Comparison of ENCODE assay signal across 8 cellular contexts in genomic region chr6:15245361-15246216, GRCh38. TPM values are rescaled to one million over a fixed set of nuclear protein-coding genes. Genes with fewer than 3 reads are reported as not detected.
DNase-seq lines count a peak whose midpoint lies in the region; ATAC-seq, FAIRE-seq and TF ChIP-seq lines count a peak whose summit lies in the region.

Gene JARID2 (plus strand): TSS chr6:15246069. CDS start chr6:15246540, 471 bp downstream.

- peak within 1 kb of the TSS; percentile 21; the same call in 2 of the 3 replicates for H2BK15ac ChIP-seq in IMR-90 (ENCODE audit: low read depth, low read length)

- peak within 1 kb of the TSS; percentile 80 for H3K14ac ChIP-seq in IMR-90 (replicated peaks; ENCODE audit: low read depth, low read length)

- H3K56ac ChIP-seq in IMR-90 (ENCODE audit: extremely low read depth, insufficient read depth, low read length) = peak within 1 kb of the TSS; percentile 87

- H3K23ac ChIP-seq in IMR-90 (ENCODE audit: low read depth, low read length) = peak within 1 kb of the TSS; percentile 89

- ATAC-seq in GM21528 (IDR thresholded peaks at IDR 0.05; ENCODE audit: low FRiP score, unreplicated experiment) (peak; percentile 57), IMR-90 (ENCODE audit: low read depth) (peak; percentile 70)

- TF ChIP-seq CTCF in IMR-90 (conservative IDR thresholded peaks at IDR 0.05; ENCODE audit: low read depth, low read length) (no peak; the same call in 1 of the 2 replicates), OCI-LY7 (conservative IDR thresholded peaks at IDR 0.05; ENCODE audit: low read length) (no peak), endothelial cell of umbilical vein (IDR thresholded peaks at IDR 0.05; ENCODE audit: extremely low read depth in 1 of 2, insufficient read depth in 1 of 2, low read depth in 1 of 2, low read length in 2 of 2) (no peak)

- dilution Hi-C loops in IMR-90 (cut with HindIII; ENCODE audit: low sequenced_read_pairs, unreplicated experiment) = no loop called here
- dilution Hi-C loops in endothelial cell of umbilical vein (cut with MboI; ENCODE audit: extremely low pct_ligation_motif_present, low sequenced_read_pairs) = no loop called here

- H3K4me2 ChIP-seq in IMR-90 (ENCODE audit: low read depth, low read length) (peak within 1 kb of the TSS; percentile 91), OCI-LY7 (ENCODE audit: low read length) (peak within 1 kb of the TSS; percentile 97), endothelial cell of umbilical vein (ENCODE audit: insufficient read depth, low read length) (peak within 1 kb of the TSS; percentile 99)

- peak within 1 kb of the TSS; percentile 80 to 81; a peak in 3 of 4 replicates for H4K8ac ChIP-seq in IMR-90 (ENCODE audit: low read depth in 2 of 2, low read length in 2 of 2)

- H2AK9ac ChIP-seq in IMR-90 (replicated peaks; ENCODE audit: low read depth, low read length, poor library complexity) = peak within 1 kb of the TSS; percentile 74

- H3K18ac ChIP-seq in IMR-90 (ENCODE audit: low read depth, low read length) = peak within 1 kb of the TSS; percentile 91

- peak within 1 kb of the TSS; percentile 96 for H3K9ac ChIP-seq in IMR-90 (ENCODE audit: low read depth, low read length)
- peak within 1 kb of the TSS; percentile 71 for H3K9ac ChIP-seq in endothelial cell of umbilical vein (replicated peaks; ENCODE audit: extremely low read depth, insufficient read depth, low read length)

- FAIRE-seq in endothelial cell of umbilical vein (lab: Jason Lieb, UNC) = peak; percentile 80

- intact Hi-C loops in IMR-90 (cut with micrococcal nuclease) (loop anchor here (1.0 to 10.0 kb wide), 10 partner anchors 145 to 1035 kb away; no protein-coding TSS in a partner anchor), OCI-LY7 (cut with micrococcal nuclease; ENCODE audit: unreplicated experiment) (loop anchor here (2.0 to 5.0 kb wide), 7 partner anchors 145 to 1118 kb away; no protein-coding TSS in a partner anchor), endothelial cell of umbilical vein (cut with micrococcal nuclease) (loop anchor here (1.0 to 5.0 kb wide), 13 partner anchors 21 to 1533 kb away; partner anchors contain the start of genes GMPR and RANBP9)

- H2AFZ ChIP-seq in IMR-90 (replicated peaks; ENCODE audit: low read length, poor library complexity) (peak within 1 kb of the TSS; percentile 99), OCI-LY7 (ENCODE audit: low read length) (peak within 1 kb of the TSS; percentile 64), endothelial cell of umbilical vein (ENCODE audit: low read depth, low read length) (peak within 1 kb of the TSS; percentile 88)

- peaks cover 2 to 36% of the 10 kb centered on the region in 2 experiments; a peak in 2 of 4 replicates for H3K79me1 ChIP-seq in IMR-90 (ENCODE audit: low read depth in 1 of 2, low read length in 2 of 2)

- H4K20me1 ChIP-seq in IMR-90 (ENCODE audit: insufficient read depth, low read length) (peaks cover 22% of the 10 kb centered on the region), OCI-LY7 (ENCODE audit: insufficient read depth, low read length) (peaks cover 21% of the 10 kb centered on the region; the same call in 1 of the 2 replicates), endothelial cell of umbilical vein (replicated peaks; ENCODE audit: control insufficient read depth, extremely low read depth, insufficient read depth, low read length) (no peaks in the 10 kb centered on the region)

- H3K27me3 ChIP-seq in IMR-90 (ENCODE audit: control insufficient read depth, insufficient read depth, low read length) = no peaks in the 10 kb centered on the region
- H3K27me3 ChIP-seq in endothelial cell of umbilical vein (ENCODE audit: control insufficient read depth in 2 of 2, insufficient read depth in 2 of 2, low read length in 2 of 2) = no peaks in the 10 kb centered on the region

- TF ChIP-seq POLR2A in IMR-90 (IDR thresholded peaks at IDR 0.05; ENCODE audit: low read depth, low read length) (peak; percentile 96), endothelial cell of umbilical vein (IDR thresholded peaks at IDR 0.05; ENCODE audit: low read depth, low read length) (peak; percentile 34)

- H3K4me3 ChIP-seq in IMR-90 (ENCODE audit: insufficient read depth, low read depth, low read length) (peak within 1 kb of the TSS; percentile 69), OCI-LY7 (ENCODE audit: low read depth, low read length, poor library complexity, severe bottlenecking) (peak within 1 kb of the TSS; percentile 80), endothelial cell of umbilical vein (replicated peaks in 1 of 3; ENCODE audit: insufficient read depth in 1 of 3, low read depth in 1 of 3, low read length in 3 of 3) (peak within 1 kb of the TSS; percentile 63 to 96 (median 94))

- WGBS in IMR-90 (ENCODE audit: extremely low coverage in 2 of 2, insufficient read length in 1 of 2), 2 experiments = 0% methylated on average over 13 of the region's 59 CpGs; no CpG with 5 or more reads in 1 of the 2 experiments

- peak; percentile 34; the same call in 1 of the 2 replicates for TF ChIP-seq RAD21 in IMR-90 (IDR thresholded peaks at IDR 0.05; ENCODE audit: low read length)

- H3K79me2 ChIP-seq in OCI-LY7 (ENCODE audit: insufficient read depth, low read depth, low read length) (peaks cover 34% of the 10 kb centered on the region; the same call in 1 of the 2 replicates), endothelial cell of umbilical vein (ENCODE audit: control insufficient read depth, insufficient read depth, low read length) (peaks cover 5% of the 10 kb centered on the region)

- H3K27ac ChIP-seq in IMR-90 (ENCODE audit: insufficient read depth, low read length) = peak within 1 kb of the TSS; percentile 89
- H3K27ac ChIP-seq in OCI-LY7 (ENCODE audit: low read depth, low read length, poor library complexity, severe bottlenecking) = peak within 1 kb of the TSS; percentile 55
- H3K27ac ChIP-seq in endothelial cell of umbilical vein (ENCODE audit: insufficient read depth, low read depth, low read length) = peak within 1 kb of the TSS; percentile 70

- H2BK5ac ChIP-seq in IMR-90 (ENCODE audit: low read depth, low read length, poor library complexity, severe bottlenecking) = peak within 1 kb of the TSS; percentile 95

- no peaks in the 10 kb centered on the region for H3K36me3 ChIP-seq in IMR-90 (ENCODE audit: control insufficient read depth, insufficient read depth, low read length)
- no peaks in the 10 kb centered on the region for H3K36me3 ChIP-seq in OCI-LY7 (ENCODE audit: insufficient read depth, low read length)
- no peaks in the 10 kb centered on the region for H3K36me3 ChIP-seq in endothelial cell of umbilical vein (ENCODE audit: control insufficient read depth in 2 of 2, extremely low read depth in 1 of 2, insufficient read depth in 2 of 2, low read length in 2 of 2)

- H4K5ac ChIP-seq in IMR-90 (ENCODE audit: low read depth, low read length) = peak within 1 kb of the TSS; percentile 55

- H3K4me1 ChIP-seq in IMR-90 (ENCODE audit: control insufficient read depth, insufficient read depth, low read length) (peaks cover 5% of the 10 kb centered on the region), OCI-LY7 (ENCODE audit: insufficient read depth, low read length, poor library complexity, severe bottlenecking) (peaks cover 27% of the 10 kb centered on the region), endothelial cell of umbilical vein (ENCODE audit: control insufficient read depth, extremely low read depth, insufficient read depth, low read length) (peaks cover 30% of the 10 kb centered on the region)

- POLR2A ChIA-PET in IMR-90 (lab: Charles Lee; ENCODE audit: unreplicated experiment) (no interaction called here), OCI-LY7 (lab: Charles Lee) (interaction anchor here (0.6 to 0.7 kb wide), 3 partner anchors 15 to 960 kb away, joined by 3 read pairs; no protein-coding TSS in a partner anchor), endothelial cell of umbilical vein (lab: Charles Lee) (interaction anchor here (0.5 kb wide), 1 partner anchor 50 kb away, joined by 3 read pairs; no protein-coding TSS in a partner anchor)

- peak within 1 kb of the TSS; percentile 71 for H3K4ac ChIP-seq in IMR-90 (ENCODE audit: low read depth, low read length)

- H3K9me3 ChIP-seq in IMR-90 (ENCODE audit: control insufficient read depth, insufficient read depth, low read length) = no peaks in the 10 kb centered on the region
- no peaks in the 10 kb centered on the region for H3K9me3 ChIP-seq in OCI-LY7 (ENCODE audit: low read length)
- H3K9me3 ChIP-seq in endothelial cell of umbilical vein (replicated peaks; ENCODE audit: control insufficient read depth, insufficient read depth, low read length) = no peaks in the 10 kb centered on the region

- in situ Hi-C loops in IMR-90 (cut with MboI; ENCODE audit: low sequenced_read_pairs) = loop anchor here (10.0 kb wide), 1 partner anchor 1031 kb away; no protein-coding TSS in a partner anchor

- no TSS peak for BruUV-seq in IMR-90 (replicated peaks; lab: Mats Ljungman, UMichigan)
- no TSS peak for BruUV-seq in OCI-LY7 (replicated peaks; lab: Mats Ljungman, UMichigan)
- no TSS peak for BruUV-seq in endothelial cell of umbilical vein (replicated peaks; lab: Mats Ljungman, UMichigan)

- H4K91ac ChIP-seq in IMR-90 (ENCODE audit: insufficient read depth, low read depth, low read length) = peak within 1 kb of the TSS; percentile 46

- H2BK20ac ChIP-seq in IMR-90 (ENCODE audit: low read depth, low read length) = 0 out of 2 replicates have a peak within 1 kb of the TSS, but pooled peaks have one; percentile 33

- H3K9me1 ChIP-seq in IMR-90 (ENCODE audit: insufficient read depth, low read length) (no peaks in the 10 kb centered on the region), endothelial cell of umbilical vein (replicated peaks; ENCODE audit: control insufficient read depth, extremely low read depth, insufficient read depth, low read length) (no peaks in the 10 kb centered on the region)

- H3K9me2 ChIP-seq in OCI-LY7 (ENCODE audit: insufficient read depth, low read length) = no peaks in the 10 kb centered on the region

- no peak within 1 kb of the TSS for H2AK5ac ChIP-seq in IMR-90 (ENCODE audit: low read depth, low read length)

- DNase-seq in DMS 273 treated with DMSO at 0.1 percent for 48 hours (lab: John Stamatoyannopoulos, UW) = peak; percentile 92
- peak; percentile 98 for DNase-seq in IMR-90
- peak; percentile 95 for DNase-seq in OCI-LY7 (ENCODE audit: low spot score)
- peak; percentile 90 for DNase-seq in activated T-cell treated with anti-CD3 and anti-CD28 coated beads for 1 hour (ENCODE audit: low read depth)
- DNase-seq in endothelial cell of umbilical vein (ENCODE audit: low read depth, low spot score) = peak; percentile 97
- peak; percentile 90 for DNase-seq in middle frontal gyrus (ENCODE audit: extremely low spot score, low spot score)
- DNase-seq in stimulated activated CD8-positive, alpha-beta memory T cell treated with anti-CD3 and anti-CD28 coated beads, Interleukin-2, amount 100 ng/mL, for 1 hour (ENCODE audit: low read depth in 2 of 2) = peak; percentile 82 to 86

- CTCF ChIA-PET in IMR-90 (lab: Yijun Ruan, JAX) (interaction anchor here (0.5 kb wide), 1 partner anchor 349 kb away, joined by 7 read pairs; no protein-coding TSS in a partner anchor), OCI-LY7 (lab: Charles Lee; ENCODE audit: unreplicated experiment) (interaction anchor here (0.6 kb wide), 1 partner anchor 42 kb away, joined by 3 read pairs; no protein-coding TSS in a partner anchor), endothelial cell of umbilical vein (lab: Charles Lee) (interaction anchor here (0.5 to 1.0 kb wide), 3 partner anchors 20 to 1034 kb away, joined by 3 to 5 read pairs (median 3); no protein-coding TSS in a partner anchor)

- peak within 1 kb of the TSS; percentile 92 for H2BK120ac ChIP-seq in IMR-90 (ENCODE audit: low read depth, low read length)

RNA-seq across cellular contexts. Expression of gene JARID2, which starts in this region (rescaled TPM):
- 12.9 and 13.1 TPM in 2 replicates for total RNA-seq in IMR-90 (2012; rRNA removed)
- 9.6 TPM in 2 replicates for polyA plus RNA-seq in IMR-90 (2012; rRNA removed)
- polyA plus RNA-seq in IMR-90 (2012; cell fraction: cytosol; rRNA removed) = 4.7 and 5.7 TPM in 2 replicates
- 14.8 and 23.2 TPM in 2 replicates for polyA plus RNA-seq in IMR-90 (2012; cell fraction: nucleus; rRNA removed; ENCODE audit: low replicate concordance)
- 18.4 and 19.0 TPM in 2 replicates for total RNA-seq in OCI-LY7 (2014; rRNA removed; shearing (Covaris generic))
- 19.5 and 21.0 TPM in 2 replicates for total RNA-seq in OCI-LY7 (2022)
- total RNA-seq in endothelial cell of umbilical vein = 8.8 and 10.6 TPM in 2 replicates
- polyA plus RNA-seq in endothelial cell of umbilical vein = 2.6 and 2.9 TPM in 2 replicates
- 3.2 and 3.7 TPM in 2 replicates for polyA plus RNA-seq in endothelial cell of umbilical vein (2011; cell fraction: cytosol; rRNA removed)
- polyA plus RNA-seq in endothelial cell of umbilical vein (2011; cell fraction: nucleus; rRNA removed) = 12.8 and 13.0 TPM in 2 replicates
- 3.5 and 4.7 TPM in 2 replicates for polyA plus RNA-seq in endothelial cell of umbilical vein (2012)
- polyA minus RNA-seq in endothelial cell of umbilical vein = 7.0 and 7.5 TPM in 2 replicates
- 4.8 TPM for polyA minus RNA-seq in endothelial cell of umbilical vein (2011; cell fraction: cytosol; rRNA and poly(A)+ RNA removed)
- 11.3 and 11.4 TPM in 2 replicates for polyA minus RNA-seq in endothelial cell of umbilical vein (2011; cell fraction: nucleus; rRNA and poly(A)+ RNA removed)

Comparison
In these comparisons a context has a peak if more than half of its experiments do, and no peak if none do; other contexts are left out.
1. Peak in every context shown above with its lines: DNase-seq, ATAC-seq, H3K4me3 ChIP-seq and H3K27ac ChIP-seq.